In genomic region chr15:85407421-85408269, GRCh38 we compare ENCODE assay signal across 8 cellular contexts. TPM values are rescaled to one million over a fixed set of nuclear protein-coding genes. Genes with fewer than 3 reads are reported as not detected.
DNase-seq lines count a peak whose midpoint lies in the region; ATAC-seq and TF ChIP-seq lines count a peak whose summit lies in the region.

No MANE protein-coding gene starts in this region.

- TF ChIP-seq CTCF in SU-DHL-6 (IDR thresholded peaks at IDR 0.05; ENCODE audit: insufficient read depth, low read length, poor library complexity, severe bottlenecking), result no peak
- TF ChIP-seq CTCF in omental fat pad (IDR thresholded peaks at IDR 0.05), result no peak

- no peaks in the 10 kb centered on the region for H3K36me3 ChIP-seq in SU-DHL-6 (ENCODE audit: low read length)

- no peaks in the 10 kb centered on the region for H3K9me2 ChIP-seq in SU-DHL-6 (replicated peaks; ENCODE audit: insufficient read depth, low read length)

- peaks cover 42% of the 10 kb centered on the region for H3K4me1 Mint-ChIP-seq in dendritic cell treated with granulocyte-macrophage colony-stimulating factor and Interleukin-4, amounts not matched to agents 40 ng/mL and 50 ng/mL, for 4 days (ENCODE audit: low read depth)

- DNase-seq in ACHN, result peak; percentile 74
- no peak for DNase-seq in omental fat pad (ENCODE audit: low spot score)
- no peak for DNase-seq in SKM-1 (lab: John Stamatoyannopoulos, UW; ENCODE audit: unreplicated experiment)

- H3K27ac Mint-ChIP-seq in dendritic cell treated with granulocyte-macrophage colony-stimulating factor and Interleukin-4, amounts not matched to agents 40 ng/mL and 50 ng/mL, for 4 days, result peak overlapping the region; percentile 36

- intact Hi-C loops in dendritic cell treated with granulocyte-macrophage colony-stimulating factor and Interleukin-4, amounts not matched to agents 40 ng/mL and 50 ng/mL, for 4 days (cut with micrococcal nuclease), result loop anchor here (1.0 kb wide), 1 partner anchor 27 kb away; the partner anchor contains the start of gene AKAP13

- H3K9me3 ChIP-seq in SU-DHL-6 (ENCODE audit: insufficient read depth, low read length), result no peaks in the 10 kb centered on the region

- H3K27me3 Mint-ChIP-seq in dendritic cell treated with granulocyte-macrophage colony-stimulating factor and Interleukin-4, amounts not matched to agents 40 ng/mL and 50 ng/mL, for 4 days, result no peaks in the 10 kb centered on the region

- H3K36me3 Mint-ChIP-seq in dendritic cell treated with granulocyte-macrophage colony-stimulating factor and Interleukin-4, amounts not matched to agents 40 ng/mL and 50 ng/mL, for 4 days (ENCODE audit: low read depth), result no peaks in the 10 kb centered on the region

- H3K27ac ChIP-seq in SU-DHL-6 (ENCODE audit: low read depth, low read length), result peak overlapping the region; percentile 97

- peak overlapping the region; percentile 9; the same call in 1 of the 2 replicates for H3K9ac ChIP-seq in SU-DHL-6 (ENCODE audit: low read length)

- no peaks in the 10 kb centered on the region for H3K27me3 ChIP-seq in SU-DHL-6 (ENCODE audit: low read length)

- ATAC-seq in GM18870 (IDR thresholded peaks at IDR 0.05; ENCODE audit: unreplicated experiment) (peak; percentile 68), HG03354 (IDR thresholded peaks at IDR 0.05; ENCODE audit: poor library complexity, severe bottlenecking, unreplicated experiment) (peak; percentile 51), omental fat pad (ENCODE audit: low FRiP score) (peak; percentile 63), GM21360 (IDR thresholded peaks at IDR 0.05; ENCODE audit: unreplicated experiment) (no peak)

- H3K9me3 Mint-ChIP-seq in dendritic cell treated with granulocyte-macrophage colony-stimulating factor and Interleukin-4, amounts not matched to agents 40 ng/mL and 50 ng/mL, for 4 days, result no peaks in the 10 kb centered on the region

- peaks cover 7% of the 10 kb centered on the region for H4K20me1 ChIP-seq in SU-DHL-6 (ENCODE audit: low read depth, low read length)

- no peak overlapping the region for H3K4me3 Mint-ChIP-seq in dendritic cell treated with granulocyte-macrophage colony-stimulating factor and Interleukin-4, amounts not matched to agents 40 ng/mL and 50 ng/mL, for 4 days

- peaks cover 42% of the 10 kb centered on the region for H3F3A ChIP-seq in SU-DHL-6 (ENCODE audit: insufficient read depth)

- H3K4me3 ChIP-seq in SU-DHL-6 (ENCODE audit: insufficient read depth, low read length, poor library complexity, severe bottlenecking), result no peak overlapping the region

- H3K4me2 ChIP-seq in SU-DHL-6 (ENCODE audit: low read depth, low read length, poor library complexity, severe bottlenecking), result peak overlapping the region; percentile 68

- H2AFZ ChIP-seq in SU-DHL-6 (ENCODE audit: low read depth, low read length, severe bottlenecking), result no peak overlapping the region

- in situ Hi-C loops in ACHN (cut with HindIII; ENCODE audit: low pct_ligation_motif_present, low pct_unique_long_range_greater_than_20kb, low sequenced_read_pairs), result no loop called here

- H3K79me2 ChIP-seq in SU-DHL-6 (ENCODE audit: insufficient read depth, low read length), result peaks cover 99% of the 10 kb centered on the region

RNA-seq across cellular contexts. Expression of gene AKAP13, which starts 27.2 kb away (rescaled TPM):
- 100 to 1,000 TPM; 162 to 301 (median 216) TPM for total RNA-seq in omental fat pad
